In genomic region chr5:144284931-144285330, GRCh38 we compare ENCODE assay signal across 26 cellular contexts.
"Had no signal": no experiment of that assay in that cellular context is flagged by ENCODE, and none has a peak within 500 bp of the region (broad histone marks: within the 10 kb centered on the region; RNA-seq: fewer than 3 reads in every experiment).

No MANE protein-coding gene starts in this region.

- H3K27ac ChIP-seq: transverse colon, vagina had no signal

- H3K36me3 Mint-ChIP-seq: activated naive CD8-positive, alpha-beta T cell treated with anti-CD3 and anti-CD28 coated beads, Interleukin-2, amount 10 ng/mL, durations not matched to agents 7 days and 5 days; mesothelial cell of epicardium had no signal

- H3K4me3 Mint-ChIP-seq: activated B cell treated with CpG ODN at 0.5 μM for 24 hours; activated CD8-positive, alpha-beta T cell treated with anti-CD3 and anti-CD28 coated beads for 36 hours; activated naive CD8-positive, alpha-beta T cell treated with anti-CD3 and anti-CD28 coated beads, Interleukin-2, amount 10 ng/mL, durations not matched to agents 7 days and 5 days; activated T-cell treated with anti-CD3 and anti-CD28 coated beads, Interleukin-2, amount 50 U/mL, for 24 hours; mesothelial cell of epicardium had no signal

- DNase-seq: activated B cell treated with CpG ODN at 0.5 μM for 24 hours; activated CD4-positive, alpha-beta T cell treated with anti-CD3 and anti-CD28 coated beads for 48 hours; activated CD8-positive, alpha-beta T cell treated with anti-CD3 and anti-CD28 coated beads for 36 hours; activated naive CD4-positive, alpha-beta T cell treated with Interleukin-2 at 50 U/mL for 16 hours; activated naive CD8-positive, alpha-beta T cell treated with anti-CD3 and anti-CD28 coated beads, Interleukin-2, amount 10 ng/mL, durations not matched to agents 7 days and 5 days; activated T-cell treated with anti-CD3 and anti-CD28 coated beads, Interleukin-2, amount 50 U/mL, for 24 hours; body of pancreas; cortex of kidney; effector memory CD4-positive, alpha-beta T cell; foreskin melanocyte; glutamatergic neuron; hypothalamus; kidney; stimulated activated CD4-positive, alpha-beta T cell treated with anti-CD3 and anti-CD28 coated beads, Interleukin-12 subunit alpha, Interleukin-12 subunit beta, amount 100 ng/mL, for 4 hours; stimulated activated CD4-positive, alpha-beta T cell treated with anti-CD3 and anti-CD28 coated beads, Interleukin-1b, Interleukin-23, amount 100 ng/mL, for 48 hours; stimulated activated CD8-positive, alpha-beta memory T cell treated with anti-CD3 and anti-CD28 coated beads, Interleukin-4, amount 100 ng/mL, for 48 hours; stimulated activated naive CD4-positive, alpha-beta T cell; T-helper 1 cell; T-helper 9 cell; transverse colon had no signal

- H3K27me3 Mint-ChIP-seq: activated B cell treated with CpG ODN at 0.5 μM for 24 hours; activated naive CD8-positive, alpha-beta T cell treated with anti-CD3 and anti-CD28 coated beads, Interleukin-2, amount 10 ng/mL, durations not matched to agents 7 days and 5 days; progenitor cell of endocrine pancreas had no signal

- H3K4me1 ChIP-seq: transverse colon, vagina had no signal

- H3K4me1 Mint-ChIP-seq: activated B cell treated with CpG ODN at 0.5 μM for 24 hours; activated naive CD8-positive, alpha-beta T cell treated with anti-CD3 and anti-CD28 coated beads, Interleukin-2, amount 10 ng/mL, durations not matched to agents 7 days and 5 days had no signal

- H3K27me3 ChIP-seq: body of pancreas, transverse colon, vagina had no signal

- H3K9me3 Mint-ChIP-seq: activated B cell treated with CpG ODN at 0.5 μM for 24 hours; activated CD8-positive, alpha-beta T cell treated with anti-CD3 and anti-CD28 coated beads for 36 hours; activated naive CD8-positive, alpha-beta T cell treated with anti-CD3 and anti-CD28 coated beads, Interleukin-2, amount 10 ng/mL, durations not matched to agents 7 days and 5 days; activated T-cell treated with anti-CD3 and anti-CD28 coated beads, Interleukin-2, amount 50 U/mL, for 24 hours; activated T-helper 2 cell treated with anti-CD3 and anti-CD28 coated beads, Interferon-gamma antibody, Interleukin-2, Interleukin-4, amounts not matched to agents 10 μg/mL and 5 μg/mL and 100 μg/mL, durations not matched to agents 14 hours and 24 hours and 36 hours had no signal

- H3K4me3 ChIP-seq: body of pancreas, lung, transverse colon, vagina had no signal

- H3K36me3 ChIP-seq: transverse colon, vagina had no signal

- H3K9me3 ChIP-seq: body of pancreas, transverse colon, vagina had no signal

- ATAC-seq: activated CD8-positive, alpha-beta T cell treated with anti-CD3 and anti-CD28 coated beads for 36 hours; body of pancreas; left lobe of liver had no signal

- H3K27ac Mint-ChIP-seq: activated B cell treated with CpG ODN at 0.5 μM for 24 hours; activated CD8-positive, alpha-beta T cell treated with anti-CD3 and anti-CD28 coated beads for 36 hours; activated naive CD8-positive, alpha-beta T cell treated with anti-CD3 and anti-CD28 coated beads, Interleukin-2, amount 10 ng/mL, durations not matched to agents 7 days and 5 days; activated T-cell treated with anti-CD3 and anti-CD28 coated beads, Interleukin-2, amount 50 U/mL, for 24 hours; activated T-helper 2 cell treated with anti-CD3 and anti-CD28 coated beads, Interferon-gamma antibody, Interleukin-2, Interleukin-4, amounts not matched to agents 10 μg/mL and 5 μg/mL and 100 μg/mL, durations not matched to agents 14 hours and 24 hours and 36 hours; mesothelial cell of epicardium; progenitor cell of endocrine pancreas had no signal
